Comparison of ENCODE assay signal across 16 cellular contexts in the genomic region with DNA sequence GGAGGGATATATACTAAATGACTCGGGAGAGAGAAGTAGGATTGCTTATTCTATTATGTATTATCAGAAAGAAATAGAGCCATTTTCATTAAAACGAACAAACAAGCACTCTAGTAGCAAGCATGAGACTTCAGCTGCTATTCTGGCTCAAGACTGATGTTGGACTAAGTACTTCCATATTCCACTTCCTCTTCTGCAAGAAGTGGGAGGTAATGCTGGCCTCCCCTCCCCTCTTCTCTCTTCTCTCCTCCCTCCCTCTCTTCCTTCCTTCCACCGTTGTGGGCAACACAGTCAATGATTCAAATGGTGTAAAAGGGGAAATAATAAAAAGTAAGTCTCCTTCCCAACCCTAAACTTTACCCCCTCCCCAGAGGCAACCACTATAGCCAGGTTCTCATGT.
A peak's percentile ranks its signal among the peaks of the same experiment; 100 is the strongest.
DNase-seq lines count a peak whose midpoint lies in the region; ATAC-seq, FAIRE-seq and TF ChIP-seq lines count a peak whose summit lies in the region.
"Had no signal": no experiment of that assay in that cellular context is flagged by ENCODE, and none has a peak within 500 bp of the region (broad histone marks: within the 10 kb centered on the region; RNA-seq: fewer than 3 reads in every experiment).

No MANE protein-coding gene starts in this region.

- WGBS in K562 (ENCODE audit: insufficient coverage, low coverage, missing lambda C conversion rate), result 27% methylated on average over 3 of the region's 3 CpGs

- no TSS peak for BruUV-seq in K562 (replicated peaks; lab: Mats Ljungman, UMichigan)

- H3K27me3 ChIP-seq in K562 (ENCODE audit: control insufficient read depth in 2 of 2, insufficient read depth in 2 of 2, low read length in 2 of 2) (no peaks in the 10 kb centered on the region), gastrocnemius medialis (no peaks in the 10 kb centered on the region)

- H3K4me1 ChIP-seq in K562 (replicated peaks in 1 of 2; ENCODE audit: control insufficient read depth in 2 of 2, insufficient read depth in 2 of 2, low read length in 2 of 2), result peaks cover 0 to 6% of the 10 kb centered on the region in 2 experiments; a peak in 2 of 5 replicates
- peaks cover 30 to 69% of the 10 kb centered on the region in 2 donors for H3K4me1 ChIP-seq in gastrocnemius medialis

- H3K36me3 ChIP-seq in K562 (ENCODE audit: control insufficient read depth, insufficient read depth, low read length) (no peaks in the 10 kb centered on the region), gastrocnemius medialis (no peaks in the 10 kb centered on the region)

- H2AFZ ChIP-seq in K562 (ENCODE audit: low read depth, low read length), result no peak overlapping the region

- H3K4me3 ChIP-seq in K562 (no peak overlapping the region), gastrocnemius medialis (no peak overlapping the region)

- no peak overlapping the region for H3K9ac ChIP-seq in K562 (ENCODE audit: insufficient read depth in 1 of 2, low read depth in 2 of 2, low read length in 2 of 2)

- no peaks in the 10 kb centered on the region for H3K79me2 ChIP-seq in K562 (ENCODE audit: control insufficient read depth, insufficient read depth, low read length)

- POLR2A ChIA-PET in K562 (lab: Yijun Ruan, JAX), result interaction anchor here (1.0 kb wide), 1 partner anchor 256 kb away, joined by 4 read pairs; no protein-coding TSS in a partner anchor

- H3K27ac ChIP-seq in K562 (ENCODE audit: extremely low read depth, low read depth, low read length) (no peak overlapping the region), gastrocnemius medialis (peak overlapping the region in 3 of 4 donors; percentile 11 to 75 (median 72))
- H3K27ac ChIP-seq: C4-2B, VCaP had no signal

- no peaks in the 10 kb centered on the region for H3K9me1 ChIP-seq in K562 (ENCODE audit: control insufficient read depth, insufficient read depth, low read length)

- TF ChIP-seq RAD21 in K562 (CRISPR knock-in tag; conservative IDR thresholded peaks at IDR 0.05 in 1 of 2, IDR thresholded peaks at IDR 0.05 in 1 of 2), result no peak

- TF ChIP-seq CTCF in K562 (IDR thresholded peaks at IDR 0.05 in 2 of 3, conservative IDR thresholded peaks at IDR 0.05 in 1 of 3; ENCODE audit: insufficient read depth in 2 of 3, low read depth in 1 of 3, low read length in 3 of 3) (no peak), gastrocnemius medialis (IDR thresholded peaks at IDR 0.05 in 4 of 5, conservative IDR thresholded peaks at IDR 0.05 in 1 of 5) (no peak)

- H4K20me1 ChIP-seq in K562 (replicated peaks; ENCODE audit: control insufficient read depth, insufficient read depth, low read length), result no peaks in the 10 kb centered on the region

- no peak for TF ChIP-seq POLR2A in K562 (conservative IDR thresholded peaks at IDR 0.05)
- TF ChIP-seq POLR2A in gastrocnemius medialis (IDR thresholded peaks at IDR 0.05), result no peak

- TF ChIP-seq EP300 in K562 (IDR thresholded peaks at IDR 0.05; ENCODE audit: low read length), result no peak

- peak; percentile 29 for FAIRE-seq in K562 (lab: Jason Lieb, UNC)

- in situ Hi-C loops in K562 (cut with MboI), result no loop called here
- in situ Hi-C loops in gastrocnemius medialis (cut with MboI; ENCODE audit: low sequenced_read_pairs in 4 of 4), result loop anchor here in 1 of 4 donors (25.0 kb wide), 1 partner anchor 182 kb away; no protein-coding TSS in a partner anchor

- H3K9me3 ChIP-seq in K562 (replicated peaks; ENCODE audit: control insufficient read depth, insufficient read depth, low read depth, low read length) (no peaks in the 10 kb centered on the region), gastrocnemius medialis (no peaks in the 10 kb centered on the region)

- no peak overlapping the region for H3K4me2 ChIP-seq in K562 (ENCODE audit: insufficient read depth, low read length)

- DNase-seq in NOMO-1 treated with DMSO at 0.1 percent for 48 hours (lab: John Stamatoyannopoulos, UW; ENCODE audit: unreplicated experiment) (peak; percentile 97), K562 (ENCODE audit: extremely low read depth in 1 of 4, low spot score in 3 of 4) (peak in 1 of 4 experiments; percentile 13), gastrocnemius medialis (no peak), NCI-H187 treated with DMSO at 0.1 percent for 48 hours (lab: John Stamatoyannopoulos, UW) (no peak), NCI-H748 treated with DMSO at 0.1 percent for 48 hours (lab: John Stamatoyannopoulos, UW) (no peak), left colon (no peak)
- DNase-seq: activated naive CD4-positive, alpha-beta T cell treated with anti-CD3 and anti-CD28 coated beads for 36 hours; effector CD8-positive, alpha-beta T cell; foreskin melanocyte; NCI-H1105 treated with DMSO at 0.1 percent for 48 hours; NCI-H524 had no signal

- CTCF ChIA-PET in K562 (lab: Yijun Ruan, JAX; ENCODE audit: low intra/inter-chr PET ratio), result no interaction called here

- ATAC-seq in GM18858 (IDR thresholded peaks at IDR 0.05; ENCODE audit: unreplicated experiment) (peak; percentile 47), K562 (peak; percentile 61), gastrocnemius medialis (no peak), HG03280 (IDR thresholded peaks at IDR 0.05; ENCODE audit: unreplicated experiment) (no peak), left colon (no peak)
- ATAC-seq: stimulated activated effector memory CD8-positive, alpha-beta T cell treated with anti-CD3 and anti-CD28 coated beads, Interleukin-12 subunit alpha, Interleukin-12 subunit beta, amount 100 ng/mL, for 72 hours had no signal

- intact Hi-C loops in K562 (cut with micrococcal nuclease), result loop anchor here (10.0 kb wide), 1 partner anchor 275 kb away; no protein-coding TSS in a partner anchor
- intact Hi-C loops in gastrocnemius medialis (cut with DNase I; ENCODE audit: low total_unique reads), result loop anchor here (10.0 kb wide), 1 partner anchor 85 kb away; no protein-coding TSS in a partner anchor
- intact Hi-C loops in left colon (cut with DNase I, micrococcal nuclease), result loop anchor here in 1 of 2 donors (10.0 kb wide), 1 partner anchor 85 kb away; no protein-coding TSS in a partner anchor

TF ChIP-seq in K562, 482 proteins besides CTCF, POLR2A, EP300 and RAD21 (continues in another document):
- TF ChIP-seq, protein P1, sequence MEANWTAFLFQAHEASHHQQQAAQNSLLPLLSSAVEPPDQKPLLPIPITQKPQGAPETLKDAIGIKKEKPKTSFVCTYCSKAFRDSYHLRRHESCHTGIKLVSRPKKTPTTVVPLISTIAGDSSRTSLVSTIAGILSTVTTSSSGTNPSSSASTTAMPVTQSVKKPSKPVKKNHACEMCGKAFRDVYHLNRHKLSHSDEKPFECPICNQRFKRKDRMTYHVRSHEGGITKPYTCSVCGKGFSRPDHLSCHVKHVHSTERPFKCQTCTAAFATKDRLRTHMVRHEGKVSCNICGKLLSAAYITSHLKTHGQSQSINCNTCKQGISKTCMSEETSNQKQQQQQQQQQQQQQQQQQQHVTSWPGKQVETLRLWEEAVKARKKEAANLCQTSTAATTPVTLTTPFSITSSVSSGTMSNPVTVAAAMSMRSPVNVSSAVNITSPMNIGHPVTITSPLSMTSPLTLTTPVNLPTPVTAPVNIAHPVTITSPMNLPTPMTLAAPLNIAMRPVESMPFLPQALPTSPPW (CRISPR knock-in tag; IDR thresholded peaks at IDR 0.05), result peak; percentile 49; the same call in 1 of the 2 replicates
- TF ChIP-seq, protein P2, sequence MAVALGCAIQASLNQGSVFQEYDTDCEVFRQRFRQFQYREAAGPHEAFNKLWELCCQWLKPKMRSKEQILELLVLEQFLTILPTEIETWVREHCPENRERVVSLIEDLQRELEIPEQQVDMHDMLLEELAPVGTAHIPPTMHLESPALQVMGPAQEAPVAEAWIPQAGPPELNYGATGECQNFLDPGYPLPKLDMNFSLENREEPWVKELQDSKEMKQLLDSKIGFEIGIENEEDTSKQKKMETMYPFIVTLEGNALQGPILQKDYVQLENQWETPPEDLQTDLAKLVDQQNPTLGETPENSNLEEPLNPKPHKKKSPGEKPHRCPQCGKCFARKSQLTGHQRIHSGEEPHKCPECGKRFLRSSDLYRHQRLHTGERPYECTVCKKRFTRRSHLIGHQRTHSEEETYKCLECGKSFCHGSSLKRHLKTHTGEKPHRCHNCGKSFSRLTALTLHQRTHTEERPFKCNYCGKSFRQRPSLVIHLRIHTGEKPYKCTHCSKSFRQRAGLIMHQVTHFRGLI (CRISPR knock-in tag; IDR thresholded peaks at IDR 0.05), result no peak
- TF ChIP-seq FOXA3 (CRISPR knock-in tag; conservative IDR thresholded peaks at IDR 0.05 in 1 of 2, IDR thresholded peaks at IDR 0.05 in 1 of 2) (no peak), MNT (conservative IDR thresholded peaks at IDR 0.05) (no peak), ETV6 (IDR thresholded peaks at IDR 0.05; ENCODE audit: borderline replicate concordance in 1 of 2, low read depth in 2 of 2, low read length in 1 of 2) (peak; percentile 42 to 80; a peak in 3 of 4 replicates), ETV6 (CRISPR knock-in tag; IDR thresholded peaks at IDR 0.05; ENCODE audit: borderline replicate concordance) (no peak), KLF6 (CRISPR knock-in tag; IDR thresholded peaks at IDR 0.05; ENCODE audit: borderline replicate concordance) (no peak)
- TF ChIP-seq, protein P3, sequence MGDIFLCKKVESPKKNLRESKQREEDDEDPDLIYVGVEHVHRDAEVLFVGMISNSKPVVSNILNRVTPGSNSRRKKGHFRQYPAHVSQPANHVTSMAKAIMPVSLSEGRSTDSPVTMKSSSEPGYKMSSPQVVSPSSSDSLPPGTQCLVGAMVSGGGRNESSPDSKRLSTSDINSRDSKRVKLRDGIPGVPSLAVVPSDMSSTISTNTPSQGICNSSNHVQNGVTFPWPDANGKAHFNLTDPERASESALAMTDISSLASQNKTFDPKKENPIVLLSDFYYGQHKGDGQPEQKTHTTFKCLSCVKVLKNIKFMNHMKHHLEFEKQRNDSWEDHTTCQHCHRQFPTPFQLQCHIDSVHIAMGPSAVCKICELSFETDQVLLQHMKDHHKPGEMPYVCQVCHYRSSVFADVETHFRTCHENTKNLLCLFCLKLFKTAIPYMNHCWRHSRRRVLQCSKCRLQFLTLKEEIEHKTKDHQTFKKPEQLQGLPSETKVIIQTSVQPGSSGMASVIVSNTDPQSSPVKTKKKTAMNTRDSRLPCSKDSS (IDR thresholded peaks at IDR 0.05; ENCODE audit: low read depth, partially characterized antibody), result no peak

Comparison
In these comparisons a context has a peak if more than half of its experiments do, and no peak if none do; other contexts are left out.
1. ATAC-seq: peak in GM18858 (single experiment) and K562 (single experiment); none in gastrocnemius medialis (0 of 2), HG03280 (single experiment) and left colon (single experiment).